In the genomic region with DNA sequence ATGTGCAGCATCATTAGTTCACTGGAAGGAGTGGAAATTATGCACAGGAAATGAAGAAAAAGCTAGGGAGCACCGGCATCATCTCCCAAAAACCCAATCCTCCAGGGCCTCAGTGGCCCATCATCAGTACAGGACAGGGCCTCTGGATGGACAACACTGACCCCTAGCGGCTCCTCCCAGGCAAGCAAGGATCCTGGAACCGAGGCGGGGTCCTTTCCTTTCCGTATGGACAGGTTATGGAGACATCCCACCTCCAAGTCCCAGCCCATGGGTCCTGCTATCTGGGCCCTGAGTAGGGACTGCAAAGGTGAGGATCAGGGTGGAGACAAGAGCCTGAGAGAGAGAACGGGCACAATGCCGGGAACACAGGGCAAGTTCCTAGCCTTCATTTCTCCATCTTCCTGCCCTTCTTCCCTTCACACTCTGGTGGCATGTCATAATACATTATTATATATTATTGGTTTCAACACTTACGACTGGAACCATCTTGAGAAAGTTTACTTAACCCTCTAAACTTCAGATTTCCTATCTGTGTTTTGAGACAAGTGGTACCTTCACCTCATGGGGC, we compare ENCODE assay signal across 9 cellular contexts.
DNase-seq lines count a peak whose midpoint lies in the region; ATAC-seq and TF ChIP-seq lines count a peak whose summit lies in the region.
"Had no signal": no experiment of that assay in that cellular context is flagged by ENCODE, and none has a peak within 500 bp of the region (broad histone marks: within the 10 kb centered on the region; RNA-seq: fewer than 3 reads in every experiment).

No MANE protein-coding gene starts in this region.

- no peaks in the 10 kb centered on the region for H3K9me3 Mint-ChIP-seq in activated CD4-positive, alpha-beta T cell treated with anti-CD3 and anti-CD28 coated beads for 36 hours (ENCODE audit: low read depth)
- no peaks in the 10 kb centered on the region for H3K9me3 Mint-ChIP-seq in CD8-positive, alpha-beta T cell
- no peaks in the 10 kb centered on the region for H3K9me3 Mint-ChIP-seq in CD4-positive, alpha-beta memory T cell

- H3K27me3 ChIP-seq in stomach: no peaks in the 10 kb centered on the region
- no peaks in the 10 kb centered on the region for H3K27me3 ChIP-seq in CD8-positive, alpha-beta T cell (ENCODE audit: insufficient read depth, low read length)
- H3K27me3 ChIP-seq in CD4-positive, alpha-beta memory T cell (ENCODE audit: insufficient read depth, low read length): no peaks in the 10 kb centered on the region
- H3K27me3 ChIP-seq: BLaER1 treated with 17β-estradiol and CSF1 and Interleukin-3, amounts not matched to agents 10 nM and 100 nM had no signal

- peaks cover 5 to 70% (median 40%) of the 10 kb centered on the region in 4 donors for H3K4me1 ChIP-seq in stomach
- peaks cover 14% of the 10 kb centered on the region for H3K4me1 ChIP-seq in CD8-positive, alpha-beta T cell (ENCODE audit: insufficient read depth, low read length)
- no peaks in the 10 kb centered on the region for H3K4me1 ChIP-seq in CD4-positive, alpha-beta memory T cell (ENCODE audit: insufficient read depth, low read length)

- no peak for TF ChIP-seq POLR2A in stomach (IDR thresholded peaks at IDR 0.05)

- H3K4me3 ChIP-seq in stomach: no peak overlapping the region
- no peak overlapping the region for H3K4me3 ChIP-seq in CD8-positive, alpha-beta T cell (ENCODE audit: low read depth, low read length)
- H3K4me3 ChIP-seq in CD4-positive, alpha-beta memory T cell (ENCODE audit: low read length in 2 of 2): no peak overlapping the region
- H3K4me3 ChIP-seq: BLaER1 treated with 17β-estradiol and CSF1 and Interleukin-3, amounts not matched to agents 10 nM and 100 nM had no signal

- H3K27ac ChIP-seq in RWPE1: no peak overlapping the region
- H3K27ac ChIP-seq in stomach: no peak overlapping the region
- H3K27ac ChIP-seq in CD8-positive, alpha-beta T cell (ENCODE audit: low read depth, low read length): no peak overlapping the region
- H3K27ac ChIP-seq in CD4-positive, alpha-beta memory T cell (ENCODE audit: low read depth, low read length): no peak overlapping the region
- H3K27ac ChIP-seq: BLaER1 treated with 17β-estradiol and CSF1 and Interleukin-3, amounts not matched to agents 10 nM and 100 nM had no signal

- TF ChIP-seq CTCF in RWPE1 (conservative IDR thresholded peaks at IDR 0.05; ENCODE audit: low read depth): peak; percentile 58
- peak in 4 of 7 experiments; percentile 38 to 61 (median 46) for TF ChIP-seq CTCF in stomach (IDR thresholded peaks at IDR 0.05)
- no peak for TF ChIP-seq CTCF in CD8-positive, alpha-beta T cell (IDR thresholded peaks at IDR 0.05)

- 65 to 74% (median 71%) methylated on average over 8 of the region's 8 CpGs for WGBS in stomach, 5 donors

- no peak for TF ChIP-seq EP300 in stomach (IDR thresholded peaks at IDR 0.05)

- peak; percentile 44 for ATAC-seq in activated CD4-positive, alpha-beta T cell treated with anti-CD3 and anti-CD28 coated beads for 36 hours
- ATAC-seq in CD8-positive, alpha-beta T cell: no peak

- H3K27ac Mint-ChIP-seq in activated CD4-positive, alpha-beta T cell treated with anti-CD3 and anti-CD28 coated beads for 36 hours: no peak overlapping the region
- H3K27ac Mint-ChIP-seq in CD8-positive, alpha-beta T cell: no peak overlapping the region
- no peak overlapping the region for H3K27ac Mint-ChIP-seq in CD4-positive, alpha-beta memory T cell

- POLR2A ChIA-PET in activated CD4-positive, alpha-beta T cell treated with anti-CD3 and anti-CD28 coated beads for 36 hours (lab: Charles Lee): no interaction called here
- POLR2A ChIA-PET in RWPE1 (lab: Yijun Ruan, JAX; ENCODE audit: low non-redundant PET): no interaction called here
- POLR2A ChIA-PET in CD8-positive, alpha-beta T cell (lab: Charles Lee): no interaction called here
- POLR2A ChIA-PET in CD4-positive, alpha-beta memory T cell (lab: Charles Lee; ENCODE audit: partially characterized antibody): no interaction called here

- peaks cover 6% of the 10 kb centered on the region for H3K4me1 Mint-ChIP-seq in activated CD4-positive, alpha-beta T cell treated with anti-CD3 and anti-CD28 coated beads for 36 hours
- H3K4me1 Mint-ChIP-seq in CD8-positive, alpha-beta T cell (ENCODE audit: low read depth): peaks cover 39% of the 10 kb centered on the region
- H3K4me1 Mint-ChIP-seq in CD4-positive, alpha-beta memory T cell: peaks cover 0 to 20% (median 6%) of the 10 kb centered on the region in 4 donors

- H3K36me3 Mint-ChIP-seq in activated CD4-positive, alpha-beta T cell treated with anti-CD3 and anti-CD28 coated beads for 36 hours (ENCODE audit: low read depth): no peaks in the 10 kb centered on the region
- H3K36me3 Mint-ChIP-seq in CD8-positive, alpha-beta T cell: peaks cover 1% of the 10 kb centered on the region
- no peaks in the 10 kb centered on the region for H3K36me3 Mint-ChIP-seq in CD4-positive, alpha-beta memory T cell

- H3K9me3 ChIP-seq in stomach: no peaks in the 10 kb centered on the region
- H3K9me3 ChIP-seq in CD8-positive, alpha-beta T cell (ENCODE audit: low read length): no peaks in the 10 kb centered on the region
- H3K9me3 ChIP-seq in CD4-positive, alpha-beta memory T cell (ENCODE audit: control insufficient read depth in 1 of 2, low read length in 2 of 2): no peaks in the 10 kb centered on the region
- H3K9me3 ChIP-seq: BLaER1 treated with 17β-estradiol and CSF1 and Interleukin-3, amounts not matched to agents 10 nM and 100 nM had no signal

- intact Hi-C loops in activated CD4-positive, alpha-beta T cell treated with anti-CD3 and anti-CD28 coated beads for 36 hours (cut with DNase I, micrococcal nuclease): loop anchor here (1.0 kb wide), 1 partner anchor 21 kb away; no protein-coding TSS in a partner anchor
- intact Hi-C loops in stomach (cut with DNase I; ENCODE audit: low total_unique reads): no loop called here
- intact Hi-C loops in CD8-positive, alpha-beta T cell (cut with DNase I, micrococcal nuclease): no loop called here
- intact Hi-C loops in CD4-positive, alpha-beta memory T cell (cut with micrococcal nuclease): no loop called here

- CTCF ChIA-PET in activated CD4-positive, alpha-beta T cell treated with anti-CD3 and anti-CD28 coated beads for 36 hours (lab: Charles Lee): interaction anchor here (1.1 kb wide), 1 partner anchor 28 kb away, joined by 7 read pairs; no protein-coding TSS in a partner anchor
- CTCF ChIA-PET in RWPE1 (lab: Yijun Ruan, JAX): interaction anchor here (0.6 kb wide), 1 partner anchor 1287 kb away, joined by 3 read pairs; no protein-coding TSS in a partner anchor
- CTCF ChIA-PET in CD8-positive, alpha-beta T cell (lab: Charles Lee): no interaction called here
- CTCF ChIA-PET in CD4-positive, alpha-beta memory T cell (lab: Charles Lee; ENCODE audit: partially characterized antibody): interaction anchor here (1.2 kb wide), 1 partner anchor 283 kb away, joined by 4 read pairs; no protein-coding TSS in a partner anchor

- no peaks in the 10 kb centered on the region for H3K27me3 Mint-ChIP-seq in activated CD4-positive, alpha-beta T cell treated with anti-CD3 and anti-CD28 coated beads for 36 hours
- H3K27me3 Mint-ChIP-seq in CD8-positive, alpha-beta T cell (ENCODE audit: low read depth): no peaks in the 10 kb centered on the region
- H3K27me3 Mint-ChIP-seq in CD4-positive, alpha-beta memory T cell: peaks cover 0 to 2% of the 10 kb centered on the region in 2 donors

- DNase-seq in activated CD4-positive, alpha-beta T cell treated with anti-CD3 and anti-CD28 coated beads for 36 hours: peak; percentile 46
- DNase-seq in activated CD4-positive, alpha-beta T cell treated with anti-CD3 and anti-CD28 coated beads, Interleukin-2, amount 50 U/mL, for 4 hours: no peak
- DNase-seq in RWPE1 (ENCODE audit: low spot score) (peak; percentile 32), glomerular visceral epithelial cell (ENCODE audit: extremely low spot score) (peak; percentile 12), stomach (peak; percentile 40), AML-193 (lab: John Stamatoyannopoulos, UW) (no peak)
- DNase-seq in CD8-positive, alpha-beta T cell: no peak
- DNase-seq in CD4-positive, alpha-beta memory T cell: no peak

- no peak overlapping the region for H3K4me3 Mint-ChIP-seq in activated CD4-positive, alpha-beta T cell treated with anti-CD3 and anti-CD28 coated beads for 36 hours
- H3K4me3 Mint-ChIP-seq in CD8-positive, alpha-beta T cell: no peak overlapping the region
- no peak overlapping the region for H3K4me3 Mint-ChIP-seq in CD4-positive, alpha-beta memory T cell

- H3K36me3 ChIP-seq in stomach: no peaks in the 10 kb centered on the region
- no peaks in the 10 kb centered on the region for H3K36me3 ChIP-seq in CD8-positive, alpha-beta T cell (ENCODE audit: insufficient read depth, low read length)
- H3K36me3 ChIP-seq in CD4-positive, alpha-beta memory T cell (ENCODE audit: insufficient read depth, low read length): no peaks in the 10 kb centered on the region

Comparison
In these comparisons a context has a peak if more than half of its experiments do, and no peak if none do; other contexts are left out.
1. DNase-seq: peak in activated CD4-positive, alpha-beta T cell treated with anti-CD3 and anti-CD28 coated beads for 36 hours (single experiment), RWPE1 (single experiment), glomerular visceral epithelial cell (single experiment) and stomach (single experiment); none in activated CD4-positive, alpha-beta T cell treated with anti-CD3 and anti-CD28 coated beads, Interleukin-2, amount 50 U/mL, for 4 hours (0 of 2), AML-193 (0 of 2), CD8-positive, alpha-beta T cell (0 of 7) and CD4-positive, alpha-beta memory T cell (0 of 5).
2. intact Hi-C loops: an anchor here in activated CD4-positive, alpha-beta T cell treated with anti-CD3 and anti-CD28 coated beads for 36 hours (1.0 kb wide); none called in stomach, CD8-positive, alpha-beta T cell and CD4-positive, alpha-beta memory T cell.